23 cellular contexts compared by ENCODE assay signal in genomic region chr4:117800636-117801035, GRCh38.
"Had no signal": no experiment of that assay in that cellular context is flagged by ENCODE, and none has a peak within 500 bp of the region (broad histone marks: within the 10 kb centered on the region; RNA-seq: fewer than 3 reads in every experiment).

No MANE protein-coding gene starts in this region.

- DNase-seq: stimulated activated CD4-positive, alpha-beta T cell treated with anti-CD3 and anti-CD28 coated beads, Interleukin-2, amount 100 ng/mL, for 48 hours; stimulated activated CD4-positive, alpha-beta T cell treated with anti-CD3 and anti-CD28 coated beads, Interleukin-4, amount 100 ng/mL, for 1 hour; stimulated activated CD4-positive, alpha-beta T cell treated with anti-CD3 and anti-CD28 coated beads, Interleukin-4, amount 100 ng/mL, for 24 hours; stimulated activated CD4-positive, alpha-beta T cell treated with anti-CD3 and anti-CD28 coated beads, Interleukin-4, amount 100 ng/mL, for 4 hours; stimulated activated CD8-positive, alpha-beta memory T cell treated with anti-CD3 and anti-CD28 coated beads, Interleukin-4, amount 100 ng/mL, for 48 hours; stimulated activated naive B cell treated with anti-CD40 and anti-IgM and Interleukin-4, amounts not matched to agents 10 μg/mL and 1 μg/mL and 100 μg/mL, for 72 hours; stimulated activated naive CD4-positive, alpha-beta T cell; stimulated activated naive CD4-positive, alpha-beta T cell treated with Interleukin-2 at 50 U/mL for 16 hours; stimulated activated naive CD8-positive, alpha-beta T cell treated with anti-CD3 and anti-CD28 coated beads, Interleukin-15, amount 100 ng/mL, for 72 hours; stimulated activated naive CD8-positive, alpha-beta T cell treated with anti-CD3 and anti-CD28 coated beads, Interleukin-15, Interleukin-2, amounts not matched to agents 100 U/mL and 50 U/mL, for 24 hours; stomach; substantia nigra; testis; thyroid gland; tibial artery; transverse colon; upper lobe of left lung; upper lobe of right lung; uterus had no signal

- H3K36me3 ChIP-seq: stomach, suprapubic skin, thoracic aorta, thyroid gland, tibial artery, tibial nerve, transverse colon, upper lobe of left lung, upper lobe of right lung, uterus, vagina had no signal

- H3K9me3 ChIP-seq: stomach, suprapubic skin, testis, thoracic aorta, thyroid gland, tibial nerve, transverse colon, upper lobe of left lung, upper lobe of right lung, uterus, vagina had no signal

- H3K4me1 ChIP-seq: suprapubic skin, testis, thyroid gland, tibial artery, tibial nerve, upper lobe of left lung, upper lobe of right lung, uterus, vagina had no signal

- H3K27ac ChIP-seq: stomach, suprapubic skin, testis, thoracic aorta, thyroid gland, tibial artery, tibial nerve, transverse colon, upper lobe of left lung, upper lobe of right lung, uterus, vagina had no signal

- H3K27me3 ChIP-seq: stomach, suprapubic skin, testis, thyroid gland, tibial artery, tibial nerve, transverse colon, upper lobe of left lung, upper lobe of right lung, uterus, vagina had no signal

- H3K4me3 ChIP-seq: stomach, suprapubic skin, testis, thoracic aorta, thyroid gland, tibial artery, tibial nerve, transverse colon, upper lobe of left lung, upper lobe of right lung, uterus, vagina had no signal
